ENCODE assay signal across 8 cellular contexts in genomic region chr7:25371972-25372371, GRCh38.
"Had no signal": no experiment of that assay in that cellular context is flagged by ENCODE, and none has a peak within 500 bp of the region (broad histone marks: within the 10 kb centered on the region; RNA-seq: fewer than 3 reads in every experiment).

No MANE protein-coding gene starts in this region.

- DNase-seq: H9, HCEC 1CT, HFFc6, KG1 had no signal

- ATAC-seq: GM23338 had no signal

- H2AFZ ChIP-seq: GM23338 had no signal

- H3K4me2 ChIP-seq: GM23338 had no signal

- H3K4me3 ChIP-seq: GM23338 had no signal

- FAIRE-seq: H1, H54, HTR-8/SVneo had no signal
